In genomic region chr4:8896506-8896905, GRCh38 we compare ENCODE assay signal across 34 cellular contexts. TPM values are rescaled to one million over a fixed set of nuclear protein-coding genes. Genes with fewer than 3 reads are reported as not detected.
"Had no signal": no experiment of that assay in that cellular context is flagged by ENCODE, and none has a peak within 500 bp of the region (broad histone marks: within the 10 kb centered on the region; RNA-seq: fewer than 3 reads in every experiment).

No MANE protein-coding gene starts in this region.

- DNase-seq: activated CD4-positive, alpha-beta memory T cell treated with anti-CD3 and anti-CD28 coated beads, Interleukin-2, amount 10 ng/mL, durations not matched to agents 7 days and 5 days; activated CD4-positive, alpha-beta T cell treated with anti-CD3 and anti-CD28 coated beads for 1 hour; activated CD4-positive, alpha-beta T cell treated with anti-CD3 and anti-CD28 coated beads for 36 hours; activated CD4-positive, alpha-beta T cell treated with anti-CD3 and anti-CD28 coated beads for 48 hours; activated CD4-positive, alpha-beta T cell treated with anti-CD3 and anti-CD28 coated beads, Interleukin-2, amount 10 ng/mL, durations not matched to agents 7 days and 5 days; activated CD4-positive, alpha-beta T cell treated with anti-CD3 and anti-CD28 coated beads, Interleukin-2, amount 50 U/mL, for 48 hours; activated CD4-positive, CD25-positive, alpha-beta regulatory T cell; activated CD8-positive, alpha-beta memory T cell treated with anti-CD3 and anti-CD28 coated beads for 24 hours; activated CD8-positive, alpha-beta memory T cell treated with anti-CD3 and anti-CD28 coated beads, Interleukin-2, amount 10 ng/mL, durations not matched to agents 7 days and 5 days; activated CD8-positive, alpha-beta memory T cell treated with anti-CD3 and anti-CD28 coated beads, Interleukin-2, amount 50 U/mL, for 48 hours; activated CD8-positive, alpha-beta T cell treated with anti-CD3 and anti-CD28 coated beads, Interleukin-2, amount 10 ng/mL, durations not matched to agents 7 days and 5 days; activated effector memory CD4-positive, alpha-beta T cell treated with Interleukin-2 at 50 U/mL for 16 hours; activated gamma-delta T cell; activated naive CD4-positive, alpha-beta T cell treated with anti-CD3 and anti-CD28 coated beads, Interleukin-2, amount 10 ng/mL, durations not matched to agents 7 days and 5 days; activated naive CD4-positive, alpha-beta T cell treated with Interleukin-2 at 50 U/mL for 16 hours; activated naive CD8-positive, alpha-beta T cell treated with anti-CD3 and anti-CD28 coated beads, Interleukin-2, amount 10 ng/mL, durations not matched to agents 7 days and 5 days; activated naive CD8-positive, alpha-beta T cell treated with anti-CD3 and anti-CD28 coated beads, Interleukin-2, amount 50 U/mL, for 24 hours; activated T-cell treated with anti-CD3 and anti-CD28 coated beads, Interleukin-2, amount 50 U/mL, for 24 hours; activated T-cell treated with anti-CD3 and anti-CD28 coated beads, Interleukin-2, amount 50 U/mL, for 48 hours; amygdala; anterior cingulate cortex; caudate nucleus; cerebellar nuclear complex; T-helper 1 cell; T-helper 2 cell; T-helper 9 cell had no signal

- H3K27ac ChIP-seq: ascending aorta, cardiac muscle cell, VCaP had no signal

- ATAC-seq: activated CD4-positive, alpha-beta T cell treated with anti-CD3 and anti-CD28 coated beads for 36 hours; activated CD4-positive, CD25-positive, alpha-beta regulatory T cell treated with anti-CD3 and anti-CD28 coated beads, Interleukin-2, amount 50 U/mL, for 24 hours; activated CD8-positive, alpha-beta memory T cell treated with anti-CD3 and anti-CD28 coated beads, Interleukin-2, amount 10 ng/mL, durations not matched to agents 7 days and 5 days; activated CD8-positive, alpha-beta T cell treated with anti-CD3 and anti-CD28 coated beads, Interleukin-2, amount 10 ng/mL, durations not matched to agents 7 days and 5 days; activated naive CD8-positive, alpha-beta T cell treated with anti-CD3 and anti-CD28 coated beads, Interleukin-2, amount 50 U/mL, for 24 hours had no signal

- H3K4me1 ChIP-seq: ascending aorta had no signal

- H3K4me3 ChIP-seq: ascending aorta, cardiac muscle cell had no signal

- H3K36me3 ChIP-seq: ascending aorta, cardiac muscle cell had no signal

- FAIRE-seq: bronchial epithelial cell, TTC549 had no signal

RNA-seq across cellular contexts. Expression of gene HMX1, which starts 24.9 kb away (rescaled TPM):
- total RNA-seq: activated CD4-positive, alpha-beta memory T cell treated with anti-CD3 and anti-CD28 coated beads, Interleukin-2, amount 10 ng/mL, durations not matched to agents 7 days and 5 days; activated CD4-positive, alpha-beta T cell treated with anti-CD3 and anti-CD28 coated beads for 36 hours; activated CD4-positive, alpha-beta T cell treated with anti-CD3 and anti-CD28 coated beads, Interleukin-2, amount 10 ng/mL, durations not matched to agents 7 days and 5 days; activated CD8-positive, alpha-beta memory T cell treated with anti-CD3 and anti-CD28 coated beads, Interleukin-2, amount 10 ng/mL, durations not matched to agents 7 days and 5 days; activated CD8-positive, alpha-beta T cell treated with anti-CD3 and anti-CD28 coated beads, Interleukin-2, amount 10 ng/mL, durations not matched to agents 7 days and 5 days; activated naive CD8-positive, alpha-beta T cell treated with anti-CD3 and anti-CD28 coated beads, Interleukin-2, amount 10 ng/mL, durations not matched to agents 7 days and 5 days; activated T-helper 2 cell treated with anti-CD3 and anti-CD28 coated beads, Interferon-gamma antibody, Interleukin-2, Interleukin-4, amounts not matched to agents 10 μg/mL and 5 μg/mL and 100 μg/mL, durations not matched to agents 14 hours and 24 hours and 36 hours; ascending aorta; bronchial epithelial cell; cardiac muscle cell had no signal
- polyA plus RNA-seq: adipose tissue had no signal
